Comparison of ENCODE assay signal across 20 cellular contexts in genomic region chr17:63022567-63022966, GRCh38.
"Had no signal": no experiment of that assay in that cellular context is flagged by ENCODE, and none has a peak within 500 bp of the region (broad histone marks: within the 10 kb centered on the region; RNA-seq: fewer than 3 reads in every experiment).

No MANE protein-coding gene starts in this region.

- H3K4me2 ChIP-seq: SK-N-SH had no signal

- ATAC-seq: HepG2 had no signal

- H3K9me3 ChIP-seq: SK-N-SH had no signal

- DNase-seq: IMR-90, KBM-7, NCI-H1092, NCI-H1105 treated with DMSO at 0.1 percent for 48 hours, NCI-H1417 treated with DMSO at 0.1 percent for 48 hours, NCI-H146, NCI-H1694 treated with DMSO at 0.1 percent for 48 hours, NCI-H1930, NCI-H2081, NCI-H2107, NCI-H2227 treated with DMSO at 0.1 percent for 48 hours, NCI-H524, NCI-H526 treated with DMSO at 0.1 percent for 48 hours, NCI-H774, RPMI8226, SHP77, SK-N-SH, T-helper 1 cell had no signal

- FAIRE-seq: HepG2, RCC 7860 had no signal

- H3K9ac ChIP-seq: SK-N-SH had no signal
